Comparison of ENCODE assay signal across 8 cellular contexts in genomic region chrX:109774706-109775105, GRCh38. TPM values are rescaled to one million over a fixed set of nuclear protein-coding genes. Genes with fewer than 3 reads are reported as not detected.
DNase-seq lines count a peak whose midpoint lies in the region; ATAC-seq and TF ChIP-seq lines count a peak whose summit lies in the region.

No MANE protein-coding gene starts in this region.

- ATAC-seq in GM19452 (IDR thresholded peaks at IDR 0.05; ENCODE audit: unreplicated experiment) (peak; percentile 98), HG03354 (IDR thresholded peaks at IDR 0.05; ENCODE audit: poor library complexity, severe bottlenecking, unreplicated experiment) (peak; percentile 98)

- H3K36me3 Mint-ChIP-seq in chondrocyte (ENCODE audit: low read depth) (peaks cover 3% of the 10 kb centered on the region), type B pancreatic cell (no peaks in the 10 kb centered on the region)
- H3K36me3 Mint-ChIP-seq in activated CD4-positive, alpha-beta memory T cell treated with anti-CD3 and anti-CD28 coated beads for 36 hours, result no peaks in the 10 kb centered on the region

- no peak overlapping the region for H3K4me3 ChIP-seq in BJ (ENCODE audit: low read depth, low read length)

- POLR2A ChIA-PET in BJ (lab: Charles Lee) (no interaction called here), HEK293T (lab: Yijun Ruan, JAX) (no interaction called here)
- POLR2A ChIA-PET in activated CD4-positive, alpha-beta memory T cell treated with anti-CD3 and anti-CD28 coated beads for 36 hours (lab: Charles Lee), result no interaction called here

- H3K27me3 Mint-ChIP-seq in chondrocyte (ENCODE audit: low read depth) (no peaks in the 10 kb centered on the region), type B pancreatic cell (no peaks in the 10 kb centered on the region)
- H3K27me3 Mint-ChIP-seq in activated CD4-positive, alpha-beta memory T cell treated with anti-CD3 and anti-CD28 coated beads for 36 hours, result no peaks in the 10 kb centered on the region

- CTCF ChIA-PET in BJ (lab: Yijun Ruan, JAX), result no interaction called here
- CTCF ChIA-PET in HEK293T (lab: Yijun Ruan, JAX), result no interaction called here
- CTCF ChIA-PET in activated CD4-positive, alpha-beta memory T cell treated with anti-CD3 and anti-CD28 coated beads for 36 hours (lab: Charles Lee), result no interaction called here

- H3K36me3 ChIP-seq in BJ (ENCODE audit: control insufficient read depth, insufficient read depth, low read length), result no peaks in the 10 kb centered on the region

- TF ChIP-seq CTCF in BJ (IDR thresholded peaks at IDR 0.05; ENCODE audit: insufficient read depth, low read depth, low read length) (no peak), chondrocyte (IDR thresholded peaks at IDR 0.05) (no peak), type B pancreatic cell (conservative IDR thresholded peaks at IDR 0.05) (no peak)

- intact Hi-C loops in activated CD4-positive, alpha-beta memory T cell treated with anti-CD3 and anti-CD28 coated beads for 36 hours (cut with micrococcal nuclease), result no loop called here

- peak overlapping the region; percentile 14 for H3K27ac Mint-ChIP-seq in chondrocyte (ENCODE audit: unreplicated experiment)
- no peak overlapping the region for H3K27ac Mint-ChIP-seq in type B pancreatic cell
- no peak overlapping the region for H3K27ac Mint-ChIP-seq in activated CD4-positive, alpha-beta memory T cell treated with anti-CD3 and anti-CD28 coated beads for 36 hours

- no peaks in the 10 kb centered on the region for H3K27me3 ChIP-seq in BJ (ENCODE audit: control insufficient read depth, insufficient read depth, low read length)

- H3K4me1 Mint-ChIP-seq in chondrocyte (ENCODE audit: low read depth) (peaks cover 22% of the 10 kb centered on the region), type B pancreatic cell (ENCODE audit: unreplicated experiment) (peaks cover 21% of the 10 kb centered on the region)
- H3K4me1 Mint-ChIP-seq in activated CD4-positive, alpha-beta memory T cell treated with anti-CD3 and anti-CD28 coated beads for 36 hours (ENCODE audit: low read depth), result no peaks in the 10 kb centered on the region

- H3K4me3 Mint-ChIP-seq in chondrocyte (ENCODE audit: unreplicated experiment) (no peak overlapping the region), type B pancreatic cell (no peak overlapping the region)
- H3K4me3 Mint-ChIP-seq in activated CD4-positive, alpha-beta memory T cell treated with anti-CD3 and anti-CD28 coated beads for 36 hours, result no peak overlapping the region

- peaks cover 11% of the 10 kb centered on the region for H3K9me3 Mint-ChIP-seq in chondrocyte (ENCODE audit: low read depth)
- H3K9me3 Mint-ChIP-seq in type B pancreatic cell, result peaks cover 14% of the 10 kb centered on the region
- H3K9me3 Mint-ChIP-seq in activated CD4-positive, alpha-beta memory T cell treated with anti-CD3 and anti-CD28 coated beads for 36 hours, result peaks cover 3% of the 10 kb centered on the region

- DNase-seq in BJ (ENCODE audit: low read depth) (peak; percentile 31), chondrocyte (ENCODE audit: low spot score) (no peak), LoVo (ENCODE audit: low spot score) (no peak), type B pancreatic cell (ENCODE audit: extremely low spot score, unreplicated experiment) (no peak), HEK293T (ENCODE audit: extremely low spot score) (no peak)
- no peak for DNase-seq in activated CD4-positive, alpha-beta memory T cell treated with anti-CD3 and anti-CD28 coated beads for 36 hours

TF ChIP-seq in HEK293T, 16 proteins besides CTCF, POLR2A, EP300 and RAD21:
- TF ChIP-seq ZNF384 (IDR thresholded peaks at IDR 0.05) (no peak), FOXA1 (IDR thresholded peaks at IDR 0.05) (no peak), HDGF (IDR thresholded peaks at IDR 0.05; ENCODE audit: borderline replicate concordance) (no peak), FOXK2 (IDR thresholded peaks at IDR 0.05) (no peak), ARNT (IDR thresholded peaks at IDR 0.05) (no peak), SUZ12 (IDR thresholded peaks at IDR 0.05) (no peak), NFRKB (IDR thresholded peaks at IDR 0.05) (no peak), FOXM1 (IDR thresholded peaks at IDR 0.05; ENCODE audit: borderline replicate concordance) (no peak), BHLHE40 (IDR thresholded peaks at IDR 0.05; ENCODE audit: borderline replicate concordance) (no peak), TARDBP (IDR thresholded peaks at IDR 0.05) (no peak), PKNOX1 (IDR thresholded peaks at IDR 0.05) (no peak), LEF1 (IDR thresholded peaks at IDR 0.05; ENCODE audit: borderline replicate concordance) (no peak), CTBP1 (IDR thresholded peaks at IDR 0.05; ENCODE audit: borderline replicate concordance) (no peak), ELF4 (IDR thresholded peaks at IDR 0.05) (no peak), SP1 (IDR thresholded peaks at IDR 0.05) (no peak), L3MBTL2 (conservative IDR thresholded peaks at IDR 0.05) (no peak)

RNA-seq across cellular contexts. Expression of gene ACSL4, which starts 41.6 kb away (rescaled TPM):
- polyA plus RNA-seq in BJ (2011; rRNA removed), result 32.5 and 42.5 TPM in 2 replicates
- 60.6 and 67.8 TPM in 2 replicates for polyA minus RNA-seq in BJ (2011; rRNA and poly(A)+ RNA removed)
- total RNA-seq in chondrocyte (63.3 to 65.5 TPM (median 64.5 TPM) in 3 replicates), type B pancreatic cell (ENCODE audit: low replicate concordance) (24.7 and 42.9 TPM in 2 replicates)
- total RNA-seq in activated CD4-positive, alpha-beta memory T cell treated with anti-CD3 and anti-CD28 coated beads for 36 hours, result 10 to 100 TPM; 63.2 to 63.3 TPM
